Comparison of ENCODE assay signal across 1 cellular context in the genomic region with DNA sequence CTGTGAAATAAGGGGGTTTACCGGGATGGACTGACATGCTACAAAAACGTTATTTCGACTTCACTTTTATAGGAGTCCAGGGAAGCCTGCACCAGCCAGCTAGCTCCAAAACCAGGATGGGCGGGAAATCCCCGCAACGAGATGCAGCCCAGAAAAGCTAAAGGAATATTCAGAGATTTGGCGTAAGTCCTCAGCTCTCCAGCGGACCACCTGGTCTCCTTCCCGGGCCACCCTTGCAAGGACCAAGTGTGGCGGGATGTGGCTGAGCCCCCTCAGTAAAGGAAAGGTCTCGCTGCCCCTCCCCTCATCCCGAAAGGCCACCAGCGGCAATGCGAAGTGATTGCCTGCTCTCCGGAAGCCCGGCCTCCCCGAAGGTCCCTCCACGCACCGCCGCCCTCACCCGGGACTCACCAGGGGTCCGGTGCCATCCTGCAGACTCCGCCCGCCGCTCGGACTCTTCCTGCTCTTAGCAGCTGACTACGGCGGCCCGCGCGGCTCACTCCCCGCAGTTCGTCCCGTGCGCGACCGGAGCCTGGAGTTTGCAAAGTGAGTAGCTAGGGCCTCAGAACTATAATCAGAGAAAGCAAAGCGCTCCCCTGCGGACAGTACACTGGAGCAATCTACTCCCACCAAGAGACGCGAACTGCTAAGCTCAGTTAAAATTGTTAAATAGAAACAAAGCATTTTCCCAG.
A peak's percentile ranks its signal among the peaks of the same experiment; 100 is the strongest.
TF ChIP-seq lines count a peak whose summit lies in the region.

A gene with protein sequence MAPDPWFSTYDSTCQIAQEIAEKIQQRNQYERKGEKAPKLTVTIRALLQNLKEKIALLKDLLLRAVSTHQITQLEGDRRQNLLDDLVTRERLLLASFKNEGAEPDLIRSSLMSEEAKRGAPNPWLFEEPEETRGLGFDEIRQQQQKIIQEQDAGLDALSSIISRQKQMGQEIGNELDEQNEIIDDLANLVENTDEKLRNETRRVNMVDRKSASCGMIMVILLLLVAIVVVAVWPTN (minus strand): TSS at position 440 of the 692 bp plus-strand sequence. CDS start 12 bp downstream, at position 428.

TF ChIP-seq in HEK293, 187 proteins besides CTCF, POLR2A, EP300 and RAD21 (continued from another document and continues in another):
- TF ChIP-seq, protein P1, sequence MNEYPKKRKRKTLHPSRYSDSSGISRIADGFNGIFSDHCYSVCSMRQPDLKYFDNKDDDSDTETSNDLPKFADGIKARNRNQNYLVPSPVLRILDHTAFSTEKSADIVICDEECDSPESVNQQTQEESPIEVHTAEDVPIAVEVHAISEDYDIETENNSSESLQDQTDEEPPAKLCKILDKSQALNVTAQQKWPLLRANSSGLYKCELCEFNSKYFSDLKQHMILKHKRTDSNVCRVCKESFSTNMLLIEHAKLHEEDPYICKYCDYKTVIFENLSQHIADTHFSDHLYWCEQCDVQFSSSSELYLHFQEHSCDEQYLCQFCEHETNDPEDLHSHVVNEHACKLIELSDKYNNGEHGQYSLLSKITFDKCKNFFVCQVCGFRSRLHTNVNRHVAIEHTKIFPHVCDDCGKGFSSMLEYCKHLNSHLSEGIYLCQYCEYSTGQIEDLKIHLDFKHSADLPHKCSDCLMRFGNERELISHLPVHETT (tag by site-specific recombination; IDR thresholded peaks at IDR 0.05), result peak; percentile 51; the same call in 1 of the 2 replicates
- TF ChIP-seq ZNF146 (tag by site-specific recombination; IDR thresholded peaks at IDR 0.05) (no peak), ZNF571 (tag by site-specific recombination; IDR thresholded peaks at IDR 0.05) (no peak), ZNF2 (tag by site-specific recombination; IDR thresholded peaks at IDR 0.05) (peak; percentile 53; the same call in 1 of the 2 replicates), ZNF341 (tag by site-specific recombination; IDR thresholded peaks at IDR 0.05; ENCODE audit: low read depth) (peak; percentile 92), ZNF155 (tag by site-specific recombination; IDR thresholded peaks at IDR 0.05) (no peak), ZNF10 (tag by site-specific recombination; IDR thresholded peaks at IDR 0.05) (no peak), ZFP37 (tag by site-specific recombination; IDR thresholded peaks at IDR 0.05) (no peak), ZNF837 (tag by site-specific recombination; IDR thresholded peaks at IDR 0.05) (no peak), MEIS1 (CRISPR knock-in tag; IDR thresholded peaks at IDR 0.05; ENCODE audit: borderline replicate concordance) (no peak), ZNF791 (tag by site-specific recombination; IDR thresholded peaks at IDR 0.05) (no peak), ZNF223 (tag by site-specific recombination; IDR thresholded peaks at IDR 0.05) (no peak), HOXC10 (CRISPR knock-in tag; IDR thresholded peaks at IDR 0.05) (no peak), ZFP3 (tag by site-specific recombination; IDR thresholded peaks at IDR 0.05; ENCODE audit: low read depth) (no peak), KLF8 (tag by site-specific recombination; IDR thresholded peaks at IDR 0.05) (no peak; the same call in 1 of the 2 replicates), ZNF140 (tag by site-specific recombination; IDR thresholded peaks at IDR 0.05) (no peak), GLI4 (tag by site-specific recombination; IDR thresholded peaks at IDR 0.05) (no peak), BCL11A (tag by site-specific recombination; IDR thresholded peaks at IDR 0.05; ENCODE audit: low read depth) (no peak; the same call in 1 of the 2 replicates), ZNF23 (tag by site-specific recombination; IDR thresholded peaks at IDR 0.05; ENCODE audit: borderline replicate concordance) (no peak), ZNF561 (tag by site-specific recombination; IDR thresholded peaks at IDR 0.05; ENCODE audit: borderline replicate concordance) (peak; percentile 82; the same call in 1 of the 2 replicates), ZNF600 (tag by site-specific recombination; IDR thresholded peaks at IDR 0.05) (0 out of 2 replicates have a peak, but pooled peaks have one; percentile 54), ZXDB (tag by site-specific recombination; IDR thresholded peaks at IDR 0.05) (peak; percentile 76), ZNF624 (tag by site-specific recombination; IDR thresholded peaks at IDR 0.05) (no peak), ZSCAN30 (tag by site-specific recombination; IDR thresholded peaks at IDR 0.05) (peak; percentile 96), ZNF157 (tag by site-specific recombination; IDR thresholded peaks at IDR 0.05) (no peak), ZNF473 (tag by site-specific recombination; IDR thresholded peaks at IDR 0.05) (no peak), WT1 (tag by site-specific recombination; IDR thresholded peaks at IDR 0.05) (no peak), ZNF830 (tag by site-specific recombination; IDR thresholded peaks at IDR 0.05; ENCODE audit: low read depth) (no peak), ZBTB21 (tag by site-specific recombination; IDR thresholded peaks at IDR 0.05) (no peak), ZNF670 (tag by site-specific recombination; IDR thresholded peaks at IDR 0.05; ENCODE audit: low read depth) (no peak)
- TF ChIP-seq, protein P2, sequence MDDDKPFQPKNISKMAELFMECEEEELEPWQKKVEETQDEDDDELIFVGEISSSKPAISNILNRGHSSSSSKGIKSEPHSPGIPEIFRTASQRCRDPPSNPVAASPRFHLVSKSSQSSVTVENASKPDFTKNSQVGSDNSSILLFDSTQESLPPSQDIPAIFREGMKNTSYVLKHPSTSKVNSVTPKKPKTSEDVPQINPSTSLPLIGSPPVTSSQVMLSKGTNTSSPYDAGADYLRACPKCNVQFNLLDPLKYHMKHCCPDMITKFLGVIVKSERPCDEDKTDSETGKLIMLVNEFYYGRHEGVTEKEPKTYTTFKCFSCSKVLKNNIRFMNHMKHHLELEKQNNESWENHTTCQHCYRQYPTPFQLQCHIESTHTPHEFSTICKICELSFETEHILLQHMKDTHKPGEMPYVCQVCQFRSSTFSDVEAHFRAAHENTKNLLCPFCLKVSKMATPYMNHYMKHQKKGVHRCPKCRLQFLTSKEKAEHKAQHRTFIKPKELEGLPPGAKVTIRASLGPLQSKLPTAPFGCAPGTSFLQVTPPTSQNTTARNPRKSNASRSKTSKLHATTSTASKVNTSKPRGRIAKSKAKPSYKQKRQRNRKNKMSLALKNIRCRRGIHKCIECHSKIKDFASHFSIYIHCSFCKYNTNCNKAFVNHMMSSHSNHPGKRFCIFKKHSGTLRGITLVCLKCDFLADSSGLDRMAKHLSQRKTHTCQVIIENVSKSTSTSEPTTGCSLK (tag by site-specific recombination; IDR thresholded peaks at IDR 0.05), result no peak
- TF ChIP-seq, protein P3, sequence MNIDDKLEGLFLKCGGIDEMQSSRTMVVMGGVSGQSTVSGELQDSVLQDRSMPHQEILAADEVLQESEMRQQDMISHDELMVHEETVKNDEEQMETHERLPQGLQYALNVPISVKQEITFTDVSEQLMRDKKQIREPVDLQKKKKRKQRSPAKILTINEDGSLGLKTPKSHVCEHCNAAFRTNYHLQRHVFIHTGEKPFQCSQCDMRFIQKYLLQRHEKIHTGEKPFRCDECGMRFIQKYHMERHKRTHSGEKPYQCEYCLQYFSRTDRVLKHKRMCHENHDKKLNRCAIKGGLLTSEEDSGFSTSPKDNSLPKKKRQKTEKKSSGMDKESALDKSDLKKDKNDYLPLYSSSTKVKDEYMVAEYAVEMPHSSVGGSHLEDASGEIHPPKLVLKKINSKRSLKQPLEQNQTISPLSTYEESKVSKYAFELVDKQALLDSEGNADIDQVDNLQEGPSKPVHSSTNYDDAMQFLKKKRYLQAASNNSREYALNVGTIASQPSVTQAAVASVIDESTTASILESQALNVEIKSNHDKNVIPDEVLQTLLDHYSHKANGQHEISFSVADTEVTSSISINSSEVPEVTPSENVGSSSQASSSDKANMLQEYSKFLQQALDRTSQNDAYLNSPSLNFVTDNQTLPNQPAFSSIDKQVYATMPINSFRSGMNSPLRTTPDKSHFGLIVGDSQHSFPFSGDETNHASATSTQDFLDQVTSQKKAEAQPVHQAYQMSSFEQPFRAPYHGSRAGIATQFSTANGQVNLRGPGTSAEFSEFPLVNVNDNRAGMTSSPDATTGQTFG (tag by site-specific recombination; IDR thresholded peaks at IDR 0.05; ENCODE audit: borderline replicate concordance), result no peak
- TF ChIP-seq, protein P4, sequence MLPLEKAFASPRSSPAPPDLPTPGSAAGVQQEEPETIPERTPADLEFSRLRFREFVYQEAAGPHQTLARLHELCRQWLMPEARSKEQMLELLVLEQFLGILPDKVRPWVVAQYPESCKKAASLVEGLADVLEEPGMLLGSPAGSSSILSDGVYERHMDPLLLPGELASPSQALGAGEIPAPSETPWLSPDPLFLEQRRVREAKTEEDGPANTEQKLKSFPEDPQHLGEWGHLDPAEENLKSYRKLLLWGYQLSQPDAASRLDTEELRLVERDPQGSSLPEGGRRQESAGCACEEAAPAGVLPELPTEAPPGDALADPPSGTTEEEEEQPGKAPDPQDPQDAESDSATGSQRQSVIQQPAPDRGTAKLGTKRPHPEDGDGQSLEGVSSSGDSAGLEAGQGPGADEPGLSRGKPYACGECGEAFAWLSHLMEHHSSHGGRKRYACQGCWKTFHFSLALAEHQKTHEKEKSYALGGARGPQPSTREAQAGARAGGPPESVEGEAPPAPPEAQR (tag by site-specific recombination; IDR thresholded peaks at IDR 0.05), result no peak
- TF ChIP-seq, protein P5, sequence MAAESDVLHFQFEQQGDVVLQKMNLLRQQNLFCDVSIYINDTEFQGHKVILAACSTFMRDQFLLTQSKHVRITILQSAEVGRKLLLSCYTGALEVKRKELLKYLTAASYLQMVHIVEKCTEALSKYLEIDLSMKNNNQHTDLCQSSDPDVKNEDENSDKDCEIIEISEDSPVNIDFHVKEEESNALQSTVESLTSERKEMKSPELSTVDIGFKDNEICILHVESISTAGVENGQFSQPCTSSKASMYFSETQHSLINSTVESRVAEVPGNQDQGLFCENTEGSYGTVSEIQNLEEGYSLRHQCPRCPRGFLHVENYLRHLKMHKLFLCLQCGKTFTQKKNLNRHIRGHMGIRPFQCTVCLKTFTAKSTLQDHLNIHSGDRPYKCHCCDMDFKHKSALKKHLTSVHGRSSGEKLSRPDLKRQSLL (tag by site-specific recombination; IDR thresholded peaks at IDR 0.05), result no peak
- TF ChIP-seq, protein P6, sequence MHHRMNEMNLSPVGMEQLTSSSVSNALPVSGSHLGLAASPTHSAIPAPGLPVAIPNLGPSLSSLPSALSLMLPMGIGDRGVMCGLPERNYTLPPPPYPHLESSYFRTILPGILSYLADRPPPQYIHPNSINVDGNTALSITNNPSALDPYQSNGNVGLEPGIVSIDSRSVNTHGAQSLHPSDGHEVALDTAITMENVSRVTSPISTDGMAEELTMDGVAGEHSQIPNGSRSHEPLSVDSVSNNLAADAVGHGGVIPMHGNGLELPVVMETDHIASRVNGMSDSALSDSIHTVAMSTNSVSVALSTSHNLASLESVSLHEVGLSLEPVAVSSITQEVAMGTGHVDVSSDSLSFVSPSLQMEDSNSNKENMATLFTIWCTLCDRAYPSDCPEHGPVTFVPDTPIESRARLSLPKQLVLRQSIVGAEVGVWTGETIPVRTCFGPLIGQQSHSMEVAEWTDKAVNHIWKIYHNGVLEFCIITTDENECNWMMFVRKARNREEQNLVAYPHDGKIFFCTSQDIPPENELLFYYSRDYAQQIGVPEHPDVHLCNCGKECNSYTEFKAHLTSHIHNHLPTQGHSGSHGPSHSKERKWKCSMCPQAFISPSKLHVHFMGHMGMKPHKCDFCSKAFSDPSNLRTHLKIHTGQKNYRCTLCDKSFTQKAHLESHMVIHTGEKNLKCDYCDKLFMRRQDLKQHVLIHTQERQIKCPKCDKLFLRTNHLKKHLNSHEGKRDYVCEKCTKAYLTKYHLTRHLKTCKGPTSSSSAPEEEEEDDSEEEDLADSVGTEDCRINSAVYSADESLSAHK (tag by site-specific recombination; IDR thresholded peaks at IDR 0.05), result no peak
- TF ChIP-seq, protein P7, sequence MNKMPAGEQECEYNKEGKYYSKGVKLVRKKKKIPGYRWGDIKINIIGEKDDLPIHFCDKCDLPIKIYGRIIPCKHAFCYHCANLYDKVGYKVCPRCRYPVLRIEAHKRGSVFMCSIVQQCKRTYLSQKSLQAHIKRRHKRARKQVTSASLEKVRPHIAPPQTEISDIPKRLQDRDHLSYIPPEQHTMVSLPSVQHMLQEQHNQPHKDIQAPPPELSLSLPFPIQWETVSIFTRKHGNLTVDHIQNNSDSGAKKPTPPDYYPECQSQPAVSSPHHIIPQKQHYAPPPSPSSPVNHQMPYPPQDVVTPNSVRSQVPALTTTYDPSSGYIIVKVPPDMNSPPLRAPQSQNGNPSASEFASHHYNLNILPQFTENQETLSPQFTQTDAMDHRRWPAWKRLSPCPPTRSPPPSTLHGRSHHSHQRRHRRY (tag by site-specific recombination; IDR thresholded peaks at IDR 0.05), result no peak
- TF ChIP-seq, protein P8, sequence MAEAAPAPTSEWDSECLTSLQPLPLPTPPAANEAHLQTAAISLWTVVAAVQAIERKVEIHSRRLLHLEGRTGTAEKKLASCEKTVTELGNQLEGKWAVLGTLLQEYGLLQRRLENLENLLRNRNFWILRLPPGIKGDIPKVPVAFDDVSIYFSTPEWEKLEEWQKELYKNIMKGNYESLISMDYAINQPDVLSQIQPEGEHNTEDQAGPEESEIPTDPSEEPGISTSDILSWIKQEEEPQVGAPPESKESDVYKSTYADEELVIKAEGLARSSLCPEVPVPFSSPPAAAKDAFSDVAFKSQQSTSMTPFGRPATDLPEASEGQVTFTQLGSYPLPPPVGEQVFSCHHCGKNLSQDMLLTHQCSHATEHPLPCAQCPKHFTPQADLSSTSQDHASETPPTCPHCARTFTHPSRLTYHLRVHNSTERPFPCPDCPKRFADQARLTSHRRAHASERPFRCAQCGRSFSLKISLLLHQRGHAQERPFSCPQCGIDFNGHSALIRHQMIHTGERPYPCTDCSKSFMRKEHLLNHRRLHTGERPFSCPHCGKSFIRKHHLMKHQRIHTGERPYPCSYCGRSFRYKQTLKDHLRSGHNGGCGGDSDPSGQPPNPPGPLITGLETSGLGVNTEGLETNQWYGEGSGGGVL (tag by site-specific recombination; IDR thresholded peaks at IDR 0.05), result no peak; the same call in 1 of the 2 replicates
- TF ChIP-seq, protein P9, sequence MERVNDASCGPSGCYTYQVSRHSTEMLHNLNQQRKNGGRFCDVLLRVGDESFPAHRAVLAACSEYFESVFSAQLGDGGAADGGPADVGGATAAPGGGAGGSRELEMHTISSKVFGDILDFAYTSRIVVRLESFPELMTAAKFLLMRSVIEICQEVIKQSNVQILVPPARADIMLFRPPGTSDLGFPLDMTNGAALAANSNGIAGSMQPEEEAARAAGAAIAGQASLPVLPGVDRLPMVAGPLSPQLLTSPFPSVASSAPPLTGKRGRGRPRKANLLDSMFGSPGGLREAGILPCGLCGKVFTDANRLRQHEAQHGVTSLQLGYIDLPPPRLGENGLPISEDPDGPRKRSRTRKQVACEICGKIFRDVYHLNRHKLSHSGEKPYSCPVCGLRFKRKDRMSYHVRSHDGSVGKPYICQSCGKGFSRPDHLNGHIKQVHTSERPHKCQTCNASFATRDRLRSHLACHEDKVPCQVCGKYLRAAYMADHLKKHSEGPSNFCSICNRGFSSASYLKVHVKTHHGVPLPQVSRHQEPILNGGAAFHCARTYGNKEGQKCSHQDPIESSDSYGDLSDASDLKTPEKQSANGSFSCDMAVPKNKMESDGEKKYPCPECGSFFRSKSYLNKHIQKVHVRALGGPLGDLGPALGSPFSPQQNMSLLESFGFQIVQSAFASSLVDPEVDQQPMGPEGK (tag by site-specific recombination; IDR thresholded peaks at IDR 0.05), result peak; percentile 67
- TF ChIP-seq, protein P10, sequence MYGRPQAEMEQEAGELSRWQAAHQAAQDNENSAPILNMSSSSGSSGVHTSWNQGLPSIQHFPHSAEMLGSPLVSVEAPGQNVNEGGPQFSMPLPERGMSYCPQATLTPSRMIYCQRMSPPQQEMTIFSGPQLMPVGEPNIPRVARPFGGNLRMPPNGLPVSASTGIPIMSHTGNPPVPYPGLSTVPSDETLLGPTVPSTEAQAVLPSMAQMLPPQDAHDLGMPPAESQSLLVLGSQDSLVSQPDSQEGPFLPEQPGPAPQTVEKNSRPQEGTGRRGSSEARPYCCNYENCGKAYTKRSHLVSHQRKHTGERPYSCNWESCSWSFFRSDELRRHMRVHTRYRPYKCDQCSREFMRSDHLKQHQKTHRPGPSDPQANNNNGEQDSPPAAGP (tag by site-specific recombination; IDR thresholded peaks at IDR 0.05), result peak; percentile 67; the same call in 1 of the 2 replicates
